ENCODE assay signal across 8 cellular contexts in genomic region chr5:137751869-137752491, GRCh38. TPM values are rescaled to one million over a fixed set of nuclear protein-coding genes. Genes with fewer than 3 reads are reported as not detected.
A peak's percentile ranks its signal among the peaks of the same experiment; 100 is the strongest.
DNase-seq lines count a peak whose midpoint lies in the region; ATAC-seq, FAIRE-seq and TF ChIP-seq lines count a peak whose summit lies in the region.

No MANE protein-coding gene starts in this region.

- H3K9me3 Mint-ChIP-seq in astrocyte (ENCODE audit: unreplicated experiment) (no peaks in the 10 kb centered on the region), immature natural killer cell (peaks cover 0 to 1% (median 0%) of the 10 kb centered on the region in 6 donors)
- no peaks in the 10 kb centered on the region for H3K9me3 Mint-ChIP-seq in stimulated activated memory B cell treated with anti-CD40 and anti-IgM and Interleukin-4, amounts not matched to agents 10 μg/mL and 1 μg/mL and 100 μg/mL, for 72 hours

- H3K4me1 Mint-ChIP-seq in astrocyte (ENCODE audit: low read depth, unreplicated experiment), result peaks cover 13% of the 10 kb centered on the region
- H3K4me1 Mint-ChIP-seq in immature natural killer cell, result peaks cover 36 to 47% of the 10 kb centered on the region in 2 donors
- H3K4me1 Mint-ChIP-seq in stimulated activated memory B cell treated with anti-CD40 and anti-IgM and Interleukin-4, amounts not matched to agents 10 μg/mL and 1 μg/mL and 100 μg/mL, for 72 hours, result peaks cover 27% of the 10 kb centered on the region

- H3K27me3 Mint-ChIP-seq in astrocyte (ENCODE audit: low read depth, unreplicated experiment) (no peaks in the 10 kb centered on the region), immature natural killer cell (ENCODE audit: low read depth in 3 of 3) (peaks cover 5 to 25% (median 16%) of the 10 kb centered on the region in 3 donors)
- no peaks in the 10 kb centered on the region for H3K27me3 Mint-ChIP-seq in stimulated activated memory B cell treated with anti-CD40 and anti-IgM and Interleukin-4, amounts not matched to agents 10 μg/mL and 1 μg/mL and 100 μg/mL, for 72 hours

- peak overlapping the region; percentile 93 for H3K4me2 ChIP-seq in astrocyte (ENCODE audit: low read length)

- FAIRE-seq in GM12892 (lab: Jason Lieb, UNC) (peak; percentile 70), astrocyte (lab: Jason Lieb, UNC) (peak; percentile 50)

- peak overlapping the region; percentile 98 for H3K4me3 Mint-ChIP-seq in astrocyte (ENCODE audit: unreplicated experiment)
- peak overlapping the region; percentile 97 to 100 (median 99) for H3K4me3 Mint-ChIP-seq in immature natural killer cell
- H3K4me3 Mint-ChIP-seq in stimulated activated memory B cell treated with anti-CD40 and anti-IgM and Interleukin-4, amounts not matched to agents 10 μg/mL and 1 μg/mL and 100 μg/mL, for 72 hours, result peak overlapping the region; percentile 92

- DNase-seq in GM12892 (ENCODE audit: insufficient read length), result no peak
- DNase-seq in NCI-H460 (ENCODE audit: extremely low read depth, low read depth), result peak; percentile 68
- peak; percentile 50 for DNase-seq in astrocyte (ENCODE audit: low read depth)
- peak in 2 of 3 donors; percentile 9 to 24 for DNase-seq in immature natural killer cell
- DNase-seq in activated CD8-positive, alpha-beta memory T cell treated with anti-CD3 and anti-CD28 coated beads for 24 hours, result no peak

- H3K27ac ChIP-seq in C4-2B (no peak overlapping the region), astrocyte (ENCODE audit: low read depth, low read length) (no peak overlapping the region)

- peaks cover 58% of the 10 kb centered on the region for H3K79me2 ChIP-seq in astrocyte (ENCODE audit: insufficient read depth, low read length)

- H3K4me3 ChIP-seq in astrocyte (ENCODE audit: insufficient read depth, low read depth, low read length), result peak overlapping the region; percentile 93

- no peaks in the 10 kb centered on the region for H3K9me3 ChIP-seq in astrocyte (ENCODE audit: insufficient read depth, low read depth, low read length)

- peaks cover 8% of the 10 kb centered on the region for H3K36me3 ChIP-seq in astrocyte (ENCODE audit: insufficient read depth, low read length)

- ATAC-seq in stimulated activated memory B cell treated with anti-CD40 and anti-IgM and Interleukin-4, amounts not matched to agents 10 μg/mL and 1 μg/mL and 100 μg/mL, for 72 hours, result no peak
- ATAC-seq in HG03571 (IDR thresholded peaks at IDR 0.05; ENCODE audit: unreplicated experiment), result no peak

- peaks cover 68% of the 10 kb centered on the region for H4K20me1 ChIP-seq in astrocyte (ENCODE audit: insufficient read depth, low read length)

- TF ChIP-seq CTCF in C4-2B (conservative IDR thresholded peaks at IDR 0.05), result peak; percentile 95
- peak; percentile 92 for TF ChIP-seq CTCF in astrocyte (IDR thresholded peaks at IDR 0.05; ENCODE audit: insufficient read depth, low read depth, low read length)

- H3K4me1 ChIP-seq in astrocyte (ENCODE audit: insufficient read depth, low read length), result peaks cover 3% of the 10 kb centered on the region

- no peaks in the 10 kb centered on the region for H3K27me3 ChIP-seq in astrocyte (ENCODE audit: insufficient read depth, low read length)

- no peak for TF ChIP-seq POLR2A in GM12892 (IDR thresholded peaks at IDR 0.05; ENCODE audit: low read depth, low read length)

- H3K36me3 Mint-ChIP-seq in astrocyte (ENCODE audit: low read depth, unreplicated experiment) (peaks cover 7% of the 10 kb centered on the region), immature natural killer cell (no peaks in the 10 kb centered on the region)
- peaks cover 30% of the 10 kb centered on the region for H3K36me3 Mint-ChIP-seq in stimulated activated memory B cell treated with anti-CD40 and anti-IgM and Interleukin-4, amounts not matched to agents 10 μg/mL and 1 μg/mL and 100 μg/mL, for 72 hours

- peak overlapping the region; percentile 83 for H3K27ac Mint-ChIP-seq in astrocyte (ENCODE audit: unreplicated experiment)
- peak overlapping the region; percentile 99 to 100 (median 100) for H3K27ac Mint-ChIP-seq in immature natural killer cell
- H3K27ac Mint-ChIP-seq in stimulated activated memory B cell treated with anti-CD40 and anti-IgM and Interleukin-4, amounts not matched to agents 10 μg/mL and 1 μg/mL and 100 μg/mL, for 72 hours, result peak overlapping the region; percentile 97

- no peak overlapping the region for H2AFZ ChIP-seq in astrocyte (ENCODE audit: low read depth, low read length)

- peak overlapping the region; percentile 98 for H3K9ac ChIP-seq in astrocyte (ENCODE audit: low read length)

RNA-seq across cellular contexts. Expression of gene HNRNPA0, which starts 2.2 kb away (rescaled TPM):
- polyA plus RNA-seq in GM12892 (2012; ENCODE audit: missing spikeins), result 18.2 TPM
- total RNA-seq in NCI-H460 (2014; rRNA removed; shearing (Covaris generic)), result 13.2 and 14.3 TPM in 2 replicates
- 9.5 and 12.0 TPM in 2 replicates for polyA plus RNA-seq in NCI-H460 (2014; cell fraction: nucleus; rRNA removed)
- 29.5 and 30.2 TPM in 2 replicates for total RNA-seq in astrocyte
- polyA plus RNA-seq in immature natural killer cell, result 10 to 100 TPM in 2 of 3 donors, 1 to 10 TPM in 1; 7.1 to 27.1 (median 15.0) TPM

RNA-seq across cellular contexts. Expression of gene KLHL3, which starts 16.1 kb away (rescaled TPM):
- polyA plus RNA-seq in GM12892 (2012; ENCODE audit: missing spikeins), result 5.7 TPM
- 3.2 and 5.0 TPM in 2 replicates for total RNA-seq in NCI-H460 (2014; rRNA removed; shearing (Covaris generic))
- 5.5 and 10.1 TPM in 2 replicates for polyA plus RNA-seq in NCI-H460 (2014; cell fraction: nucleus; rRNA removed)
- 8.9 and 11.8 TPM in 2 replicates for total RNA-seq in astrocyte
- 1 to 10 TPM in 2 of 3 donors, not detected in 1; 1.2 to 3.4 TPM for polyA plus RNA-seq in immature natural killer cell

Comparison
In these comparisons a context has a peak if more than half of its experiments do, and no peak if none do; other contexts are left out.
1. DNase-seq: peak in NCI-H460 (single experiment), astrocyte (single experiment) and immature natural killer cell (2 of 3); none in GM12892 (single experiment) and activated CD8-positive, alpha-beta memory T cell treated with anti-CD3 and anti-CD28 coated beads for 24 hours (single experiment).
2. Peak in every context shown above with its lines, with median percentiles within 50 percentile points of each other: H3K27ac Mint-ChIP-seq and H3K4me3 Mint-ChIP-seq.